Comparison of ENCODE assay signal across 8 cellular contexts in genomic region chr19:14375582-14376291, GRCh38. TPM values are rescaled to one million over a fixed set of nuclear protein-coding genes. Genes with fewer than 3 reads are reported as not detected.
DNase-seq lines count a peak whose midpoint lies in the region; ATAC-seq and TF ChIP-seq lines count a peak whose summit lies in the region.

No MANE protein-coding gene starts in this region.

- H3K27me3 ChIP-seq in Panc1 (ENCODE audit: control insufficient read depth, insufficient read depth, low read length), result no peaks in the 10 kb centered on the region
- H3K27me3 ChIP-seq in psoas muscle (ENCODE audit: insufficient read depth in 3 of 3, low read length in 2 of 3), result no peaks in the 10 kb centered on the region

- H3K27ac ChIP-seq in Panc1 (ENCODE audit: low read length) (no peak overlapping the region), psoas muscle (peak overlapping the region; percentile 95)

- H3K36me3 ChIP-seq in Panc1 (ENCODE audit: control insufficient read depth, insufficient read depth, low read length) (no peaks in the 10 kb centered on the region), psoas muscle (ENCODE audit: insufficient read depth in 1 of 2, low read depth in 1 of 2) (no peaks in the 10 kb centered on the region)

- in situ Hi-C loops in Panc1 (cut with HindIII; ENCODE audit: low pct_unique_long_range_greater_than_20kb, low sequenced_read_pairs), result no loop called here

- DNase-seq in Panc1 (ENCODE audit: low read depth, low spot score), result no peak
- DNase-seq in fibroblast of villous mesenchyme (ENCODE audit: low read depth), result peak; percentile 29
- peak; percentile 35 to 77 for DNase-seq in psoas muscle
- DNase-seq in NCI-H1694 (lab: John Stamatoyannopoulos, UW), result no peak
- no peak for DNase-seq in SW480 (ENCODE audit: low spot score)

- TF ChIP-seq CTCF in Panc1 (IDR thresholded peaks at IDR 0.05) (no peak), fibroblast of villous mesenchyme (IDR thresholded peaks at IDR 0.05; ENCODE audit: insufficient read depth, low read depth, low read length) (no peak), psoas muscle (IDR thresholded peaks at IDR 0.05) (no peak)

- WGBS in psoas muscle, 3 donors, result 11 to 16% (median 12%) methylated on average over 17 of the region's 17 CpGs

- BruUV-seq in Panc1 (replicated peaks; lab: Mats Ljungman, UMichigan), result no TSS peak

- CTCF ChIA-PET in Panc1 (lab: Charles Lee), result interaction anchor here (0.6 kb wide), 2 partner anchors 17 to 1090 kb away, joined by 3 to 8 read pairs; no protein-coding TSS in a partner anchor

- ATAC-seq in GM18505 (IDR thresholded peaks at IDR 0.05; ENCODE audit: unreplicated experiment) (peak; percentile 17), Panc1 (peak; percentile 52), psoas muscle (peak; percentile 95 to 99 (median 98)), HG02885 (IDR thresholded peaks at IDR 0.05; ENCODE audit: poor library complexity, unreplicated experiment) (no peak), GM18858 (IDR thresholded peaks at IDR 0.05; ENCODE audit: unreplicated experiment) (no peak)

- H3K4me3 ChIP-seq in Panc1 (ENCODE audit: low read depth in 2 of 2, low read length in 2 of 2), result no peak overlapping the region
- no peak overlapping the region for H3K4me3 ChIP-seq in fibroblast of villous mesenchyme (ENCODE audit: low read depth, low read length)
- peak overlapping the region; percentile 48 for H3K4me3 ChIP-seq in psoas muscle

- H3K4me1 ChIP-seq in Panc1 (ENCODE audit: control insufficient read depth, insufficient read depth, low read length) (peaks cover 13% of the 10 kb centered on the region), psoas muscle (peaks cover 21% of the 10 kb centered on the region)

- POLR2A ChIA-PET in Panc1 (lab: Charles Lee), result no interaction called here

- no peaks in the 10 kb centered on the region for H3K9me3 ChIP-seq in Panc1 (ENCODE audit: control insufficient read depth, insufficient read depth, low read depth, low read length)
- H3K9me3 ChIP-seq in psoas muscle, result no peaks in the 10 kb centered on the region

- TF ChIP-seq POLR2A in GM18505 (IDR thresholded peaks at IDR 0.05; ENCODE audit: borderline replicate concordance, extremely low read depth, insufficient read depth, insufficient read length), result no peak

- intact Hi-C loops in Panc1 (cut with micrococcal nuclease; ENCODE audit: unreplicated experiment) (no loop called here), psoas muscle (cut with DNase I) (no loop called here)

RNA-seq across cellular contexts. Expression of gene ADGRE5, which starts 5.5 kb away (rescaled TPM):
- total RNA-seq in Panc1 (2021; ENCODE audit: unreplicated experiment) (109 TPM), fibroblast of villous mesenchyme (40.9 and 48.4 TPM in 2 replicates), psoas muscle (10 to 100 TPM; 20.8 to 57.6 (median 40.1) TPM)
- 128 TPM for polyA plus RNA-seq in Panc1 (2012; ENCODE audit: insufficient read length)
- polyA plus RNA-seq in psoas muscle, result 10 to 100 TPM; 15.6 to 40.2 (median 28.5) TPM

RNA-seq across cellular contexts. Expression of gene DDX39A, which starts 43.4 kb away (rescaled TPM):
- total RNA-seq in Panc1 (2021; ENCODE audit: unreplicated experiment) (117 TPM), fibroblast of villous mesenchyme (56.6 and 63.8 TPM in 2 replicates), psoas muscle (10 to 100 TPM; 14.8 to 32.4 (median 26.6) TPM)
- polyA plus RNA-seq in Panc1 (2012; ENCODE audit: insufficient read length), result 96.9 TPM
- 10 to 100 TPM; 38.7 to 93.0 (median 45.3) TPM for polyA plus RNA-seq in psoas muscle

RNA-seq across cellular contexts. Expression of gene PKN1, which starts 57.4 kb away (rescaled TPM):
- total RNA-seq in Panc1 (2021; ENCODE audit: unreplicated experiment) (205 TPM), fibroblast of villous mesenchyme (127 and 207 TPM in 2 replicates), psoas muscle (100 to 1,000 TPM in 2 of 4 donors, 10 to 100 TPM in 2; 61.1 to 136 (median 102) TPM)
- polyA plus RNA-seq in Panc1 (2012; ENCODE audit: insufficient read length), result 226 TPM
- 10 to 100 TPM; 40.7 to 69.2 (median 62.9) TPM for polyA plus RNA-seq in psoas muscle

Comparison
In these comparisons a context has a peak if more than half of its experiments do, and no peak if none do; other contexts are left out.
1. ATAC-seq: peak in GM18505 (single experiment), Panc1 (single experiment) and psoas muscle (4 of 4); none in HG02885 (single experiment) and GM18858 (single experiment).
2. DNase-seq: peak in fibroblast of villous mesenchyme (single experiment) and psoas muscle (2 of 2); none in Panc1 (single experiment), NCI-H1694 (single experiment) and SW480 (single experiment).